ENCODE assay signal across 8 cellular contexts in the genomic region with DNA sequence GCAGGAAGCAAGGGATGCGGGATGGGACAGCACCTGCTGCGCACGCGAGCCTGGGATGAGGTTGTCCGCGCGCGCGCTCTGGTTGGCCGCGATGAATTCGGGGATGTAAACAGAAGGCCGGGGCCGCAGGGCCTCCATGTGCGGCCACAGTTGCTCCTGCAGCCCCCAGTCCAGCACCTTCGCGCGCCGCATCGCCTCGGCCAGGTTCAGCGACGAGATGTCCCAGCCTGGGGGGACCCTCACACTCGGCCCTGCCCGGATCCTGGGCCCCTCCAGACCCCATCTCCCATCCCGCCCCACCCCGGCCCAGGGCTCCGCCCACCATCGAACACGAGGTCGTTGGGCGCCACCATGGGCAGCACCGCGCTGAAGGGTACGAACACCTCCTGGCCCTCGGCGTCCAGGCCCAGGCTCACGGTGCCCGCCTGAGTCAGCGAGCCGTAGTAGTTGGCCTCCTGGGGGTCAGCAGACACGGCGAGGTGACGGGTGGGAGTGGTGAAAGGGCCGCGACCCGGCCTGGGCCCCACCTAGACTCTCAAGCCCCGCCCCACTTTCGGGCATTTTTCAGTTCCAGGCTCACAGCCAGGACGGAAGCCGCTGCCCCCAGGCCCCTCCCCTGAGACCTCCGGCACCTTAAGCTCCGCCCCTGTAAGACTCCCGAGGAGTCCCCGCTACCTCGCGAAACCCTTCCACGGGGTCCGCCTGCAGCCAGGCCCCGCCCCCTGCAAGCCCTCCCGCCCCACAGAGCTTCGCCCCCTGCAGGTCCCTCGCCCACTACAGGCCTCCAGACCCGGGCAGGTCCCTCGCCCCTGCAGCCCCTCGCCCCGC. TPM values are rescaled to one million over a fixed set of nuclear protein-coding genes. Genes with fewer than 3 reads are reported as not detected.
A peak's percentile ranks its signal among the peaks of the same experiment; 100 is the strongest.
DNase-seq lines count a peak whose midpoint lies in the region; ATAC-seq and FAIRE-seq lines count a peak whose summit lies in the region.

No MANE protein-coding gene starts in this region.

- H3K27ac Mint-ChIP-seq in activated CD4-positive, alpha-beta T cell treated with anti-CD3 and anti-CD28 coated beads, Interleukin-2, amount 10 ng/mL, durations not matched to agents 7 days and 5 days, result peak overlapping the region; percentile 54

- peak; percentile 94 for FAIRE-seq in G401.6 (lab: Jason Lieb, UNC)

- H3K27me3 ChIP-seq in duodenal mucosa (ENCODE audit: control insufficient read depth in 1 of 2, insufficient read depth in 2 of 2, low read length in 2 of 2), result no peaks in the 10 kb centered on the region

- CTCF ChIA-PET in activated CD4-positive, alpha-beta T cell treated with anti-CD3 and anti-CD28 coated beads, Interleukin-2, amount 10 ng/mL, durations not matched to agents 7 days and 5 days (lab: Charles Lee), result no interaction called here

- H3K27ac ChIP-seq in duodenal mucosa (ENCODE audit: low read depth, low read length), result no peak overlapping the region

- POLR2A ChIA-PET in activated CD4-positive, alpha-beta T cell treated with anti-CD3 and anti-CD28 coated beads, Interleukin-2, amount 10 ng/mL, durations not matched to agents 7 days and 5 days (lab: Charles Lee), result interaction anchor here (0.6 kb wide), 1 partner anchor 22 kb away, joined by 3 read pairs; no protein-coding TSS in a partner anchor

- no peaks in the 10 kb centered on the region for H3K27me3 Mint-ChIP-seq in activated CD4-positive, alpha-beta T cell treated with anti-CD3 and anti-CD28 coated beads, Interleukin-2, amount 10 ng/mL, durations not matched to agents 7 days and 5 days

- DNase-seq in NCI-H345 (lab: John Stamatoyannopoulos, UW), result peak; percentile 79
- DNase-seq in activated CD4-positive, alpha-beta T cell treated with anti-CD3 and anti-CD28 coated beads, Interleukin-2, amount 10 ng/mL, durations not matched to agents 7 days and 5 days, result peak; percentile 73
- DNase-seq in medulla oblongata (ENCODE audit: extremely low spot score), result peak; percentile 70
- peak; percentile 58 to 63 for DNase-seq in stimulated activated CD8-positive, alpha-beta memory T cell treated with anti-CD3 and anti-CD28 coated beads, Interleukin-7, amount 100 ng/mL, for 1 hour (ENCODE audit: low read depth in 2 of 2)

- ATAC-seq in HG02759 (IDR thresholded peaks at IDR 0.05; ENCODE audit: unreplicated experiment) (peak; percentile 60), GM18873 (IDR thresholded peaks at IDR 0.05; ENCODE audit: low FRiP score, unreplicated experiment) (no peak)

- H3K4me1 ChIP-seq in duodenal mucosa (ENCODE audit: control insufficient read depth in 1 of 2, insufficient read depth in 2 of 2, low read length in 2 of 2), result peaks cover 0 to 13% of the 10 kb centered on the region in 2 donors

- H3K9me3 Mint-ChIP-seq in activated CD4-positive, alpha-beta T cell treated with anti-CD3 and anti-CD28 coated beads, Interleukin-2, amount 10 ng/mL, durations not matched to agents 7 days and 5 days, result no peaks in the 10 kb centered on the region

- peak overlapping the region; percentile 64 for H3K4me3 Mint-ChIP-seq in activated CD4-positive, alpha-beta T cell treated with anti-CD3 and anti-CD28 coated beads, Interleukin-2, amount 10 ng/mL, durations not matched to agents 7 days and 5 days

- no peaks in the 10 kb centered on the region for H3K9me3 ChIP-seq in duodenal mucosa (ENCODE audit: control insufficient read depth in 1 of 2, low read length in 2 of 2)

- peaks cover 0 to 4% of the 10 kb centered on the region in 2 donors for H3K36me3 ChIP-seq in duodenal mucosa (ENCODE audit: control insufficient read depth in 1 of 2, insufficient read depth in 2 of 2, low read length in 2 of 2)

- peaks cover 34% of the 10 kb centered on the region for H3K4me1 Mint-ChIP-seq in activated CD4-positive, alpha-beta T cell treated with anti-CD3 and anti-CD28 coated beads, Interleukin-2, amount 10 ng/mL, durations not matched to agents 7 days and 5 days

- H3K9ac ChIP-seq in duodenal mucosa (ENCODE audit: low read depth in 1 of 2, low read length in 2 of 2), result peak overlapping the region in 1 of 2 donors; percentile 25

- peaks cover 15% of the 10 kb centered on the region for H3K36me3 Mint-ChIP-seq in activated CD4-positive, alpha-beta T cell treated with anti-CD3 and anti-CD28 coated beads, Interleukin-2, amount 10 ng/mL, durations not matched to agents 7 days and 5 days (ENCODE audit: low read depth)

- peak overlapping the region; percentile 54 to 60 for H3K4me3 ChIP-seq in duodenal mucosa (ENCODE audit: low read depth in 1 of 2, low read length in 2 of 2)

RNA-seq across cellular contexts. Expression of a gene that starts 1.1 kb away (rescaled TPM):
- total RNA-seq in activated CD4-positive, alpha-beta T cell treated with anti-CD3 and anti-CD28 coated beads, Interleukin-2, amount 10 ng/mL, durations not matched to agents 7 days and 5 days, result 10 to 100 TPM; 10.7 to 12.1 TPM

RNA-seq across cellular contexts. Expression of a gene that starts 17.7 kb away (rescaled TPM):
- 100 to 1,000 TPM; 112 to 123 TPM for total RNA-seq in activated CD4-positive, alpha-beta T cell treated with anti-CD3 and anti-CD28 coated beads, Interleukin-2, amount 10 ng/mL, durations not matched to agents 7 days and 5 days

RNA-seq across cellular contexts. Expression of a gene that starts 39.4 kb away (rescaled TPM):
- total RNA-seq in activated CD4-positive, alpha-beta T cell treated with anti-CD3 and anti-CD28 coated beads, Interleukin-2, amount 10 ng/mL, durations not matched to agents 7 days and 5 days, result not detected

RNA-seq across cellular contexts. Expression of a gene that starts 50.9 kb away (rescaled TPM):
- total RNA-seq in activated CD4-positive, alpha-beta T cell treated with anti-CD3 and anti-CD28 coated beads, Interleukin-2, amount 10 ng/mL, durations not matched to agents 7 days and 5 days, result not detected
